9 cellular contexts compared by ENCODE assay signal in genomic region chr7:55534262-55534915, GRCh38. TPM values are rescaled to one million over a fixed set of nuclear protein-coding genes. Genes with fewer than 3 reads are reported as not detected.
A peak's percentile ranks its signal among the peaks of the same experiment; 100 is the strongest.
DNase-seq lines count a peak whose midpoint lies in the region; ATAC-seq and TF ChIP-seq lines count a peak whose summit lies in the region.
"Had no signal": no experiment of that assay in that cellular context is flagged by ENCODE, and none has a peak within 500 bp of the region (broad histone marks: within the 10 kb centered on the region; RNA-seq: fewer than 3 reads in every experiment).

No MANE protein-coding gene starts in this region.

- no peak overlapping the region for H3K4me3 Mint-ChIP-seq in mesothelial cell of epicardium
- H3K4me3 Mint-ChIP-seq in stimulated activated naive CD8-positive, alpha-beta T cell treated with anti-CD3 and anti-CD28 coated beads, Interleukin-15, Interleukin-2, amounts not matched to agents 100 ng/mL and 50 ng/mL, for 24 hours, result peak overlapping the region; percentile 72
- H3K4me3 Mint-ChIP-seq: nephron had no signal

- DNase-seq in AG08396 (ENCODE audit: low spot score) (peak; percentile 73), SW480 (ENCODE audit: low spot score) (peak; percentile 76), amniotic stem cell (lab: John Stamatoyannopoulos, UW) (peak; percentile 42), mesothelial cell of epicardium (ENCODE audit: low spot score in 2 of 2, unreplicated experiment in 2 of 2) (no peak), inferior parietal cortex (ENCODE audit: extremely low spot score) (no peak)

- TF ChIP-seq CTCF in mesothelial cell of epicardium (IDR thresholded peaks at IDR 0.05; ENCODE audit: unreplicated experiment), result no peak

- no peaks in the 10 kb centered on the region for H3K9me3 Mint-ChIP-seq in mesothelial cell of epicardium
- H3K9me3 Mint-ChIP-seq in stimulated activated naive CD8-positive, alpha-beta T cell treated with anti-CD3 and anti-CD28 coated beads, Interleukin-15, Interleukin-2, amounts not matched to agents 100 ng/mL and 50 ng/mL, for 24 hours, result no peaks in the 10 kb centered on the region
- H3K9me3 Mint-ChIP-seq: nephron had no signal

- peak; percentile 66 for ATAC-seq in GM19324 (IDR thresholded peaks at IDR 0.05; ENCODE audit: low FRiP score, unreplicated experiment)
- ATAC-seq in HG03354 (IDR thresholded peaks at IDR 0.05; ENCODE audit: poor library complexity, severe bottlenecking, unreplicated experiment), result peak; percentile 76

- H3K27me3 Mint-ChIP-seq in mesothelial cell of epicardium (ENCODE audit: low read depth), result no peaks in the 10 kb centered on the region
- no peaks in the 10 kb centered on the region for H3K27me3 Mint-ChIP-seq in stimulated activated naive CD8-positive, alpha-beta T cell treated with anti-CD3 and anti-CD28 coated beads, Interleukin-15, Interleukin-2, amounts not matched to agents 100 ng/mL and 50 ng/mL, for 24 hours

- H3K36me3 Mint-ChIP-seq in mesothelial cell of epicardium, result no peaks in the 10 kb centered on the region
- H3K36me3 Mint-ChIP-seq in stimulated activated naive CD8-positive, alpha-beta T cell treated with anti-CD3 and anti-CD28 coated beads, Interleukin-15, Interleukin-2, amounts not matched to agents 100 ng/mL and 50 ng/mL, for 24 hours (ENCODE audit: low read depth), result peaks cover 24% of the 10 kb centered on the region

- H3K27ac Mint-ChIP-seq in mesothelial cell of epicardium, result peak overlapping the region; percentile 55
- peak overlapping the region; percentile 98 for H3K27ac Mint-ChIP-seq in stimulated activated naive CD8-positive, alpha-beta T cell treated with anti-CD3 and anti-CD28 coated beads, Interleukin-15, Interleukin-2, amounts not matched to agents 100 ng/mL and 50 ng/mL, for 24 hours

- H3K4me1 Mint-ChIP-seq in mesothelial cell of epicardium, result peaks cover 36% of the 10 kb centered on the region
- H3K4me1 Mint-ChIP-seq in stimulated activated naive CD8-positive, alpha-beta T cell treated with anti-CD3 and anti-CD28 coated beads, Interleukin-15, Interleukin-2, amounts not matched to agents 100 ng/mL and 50 ng/mL, for 24 hours (ENCODE audit: low read depth), result peaks cover 99% of the 10 kb centered on the region

RNA-seq across cellular contexts. Expression of gene VOPP1, which starts 37.9 kb away (rescaled TPM):
- 42.4 to 43.1 TPM (median 42.8 TPM) in 3 replicates for total RNA-seq in mesothelial cell of epicardium

Comparison
In these comparisons a context has a peak if more than half of its experiments do, and no peak if none do; other contexts are left out.
1. DNase-seq: peak in AG08396 (single experiment), SW480 (single experiment) and amniotic stem cell (single experiment); none in mesothelial cell of epicardium (0 of 2) and inferior parietal cortex (single experiment).